In genomic region chr12:116551952-116552749, GRCh38 we compare ENCODE assay signal across 1 cellular context.
A peak's percentile ranks its signal among the peaks of the same experiment; 100 is the strongest.
TF ChIP-seq lines count a peak whose summit lies in the region.

No MANE protein-coding gene starts in this region.

TF ChIP-seq in K562, 482 proteins besides CTCF, POLR2A, EP300 and RAD21 (continued from another document and continues in another):
- TF ChIP-seq KLF6 (CRISPR knock-in tag; IDR thresholded peaks at IDR 0.05; ENCODE audit: borderline replicate concordance) (peak; percentile 48; the same call in 1 of the 2 replicates), ZNF395 (CRISPR knock-in tag; IDR thresholded peaks at IDR 0.05) (peak; percentile 77; the same call in 1 of the 2 replicates), ZNF583 (CRISPR knock-in tag; IDR thresholded peaks at IDR 0.05) (peak; percentile 54; the same call in 1 of the 2 replicates), NFE2 (IDR thresholded peaks at IDR 0.05; ENCODE audit: low read depth) (peak; percentile 91), ZNF3 (CRISPR knock-in tag; IDR thresholded peaks at IDR 0.05) (no peak), EZH2 (IDR thresholded peaks at IDR 0.05; ENCODE audit: borderline replicate concordance, low read depth, low read length) (no peak), HDAC3 (IDR thresholded peaks at IDR 0.05; ENCODE audit: borderline replicate concordance, partially characterized antibody) (peak; percentile 57), ERF (CRISPR knock-in tag; IDR thresholded peaks at IDR 0.05) (no peak), RREB1 (CRISPR knock-in tag; IDR thresholded peaks at IDR 0.05) (no peak), ZBTB34 (CRISPR knock-in tag; IDR thresholded peaks at IDR 0.05) (no peak), IRF2 (CRISPR knock-in tag; IDR thresholded peaks at IDR 0.05) (no peak), GATAD2B (IDR thresholded peaks at IDR 0.05; ENCODE audit: borderline replicate concordance) (no peak), CAMTA2 (CRISPR knock-in tag; conservative IDR thresholded peaks at IDR 0.05) (no peak), ZNF280B (CRISPR knock-in tag; IDR thresholded peaks at IDR 0.05) (no peak), MAZ (CRISPR knock-in tag; conservative IDR thresholded peaks at IDR 0.05 in 1 of 2, IDR thresholded peaks at IDR 0.05 in 1 of 2) (peak in 1 of 2 experiments; percentile 3; a peak in 2 of 4 replicates), REST (CRISPR knock-in tag; IDR thresholded peaks at IDR 0.05; ENCODE audit: low read depth) (no peak), ZBTB2 (IDR thresholded peaks at IDR 0.05) (no peak), E2F4 (CRISPR knock-in tag; IDR thresholded peaks at IDR 0.05; ENCODE audit: low read depth) (no peak), HCFC1 (IDR thresholded peaks at IDR 0.05; ENCODE audit: low read depth, low read length) (no peak), TRIM25 (IDR thresholded peaks at IDR 0.05; ENCODE audit: borderline replicate concordance) (no peak), ZNF551 (CRISPR knock-in tag; IDR thresholded peaks at IDR 0.05) (no peak), BRF2 (IDR thresholded peaks at IDR 0.05; ENCODE audit: borderline replicate concordance, insufficient read depth, insufficient read length) (no peak), ZNF644 (tag; IDR thresholded peaks at IDR 0.05; ENCODE audit: low read depth) (peak; percentile 88; the same call in 1 of the 2 replicates), XRCC5 (IDR thresholded peaks at IDR 0.05; ENCODE audit: low read depth, low read length) (no peak), MAFF (IDR thresholded peaks at IDR 0.05; ENCODE audit: low read length) (peak; percentile 36; the same call in 1 of the 2 replicates), POLR2H (tag; IDR thresholded peaks at IDR 0.05; ENCODE audit: low read depth) (peak; percentile 73), NBN (IDR thresholded peaks at IDR 0.05; ENCODE audit: low read depth) (peak; percentile 62), ZNF518B (CRISPR knock-in tag; IDR thresholded peaks at IDR 0.05) (no peak)
